In the genomic region with DNA sequence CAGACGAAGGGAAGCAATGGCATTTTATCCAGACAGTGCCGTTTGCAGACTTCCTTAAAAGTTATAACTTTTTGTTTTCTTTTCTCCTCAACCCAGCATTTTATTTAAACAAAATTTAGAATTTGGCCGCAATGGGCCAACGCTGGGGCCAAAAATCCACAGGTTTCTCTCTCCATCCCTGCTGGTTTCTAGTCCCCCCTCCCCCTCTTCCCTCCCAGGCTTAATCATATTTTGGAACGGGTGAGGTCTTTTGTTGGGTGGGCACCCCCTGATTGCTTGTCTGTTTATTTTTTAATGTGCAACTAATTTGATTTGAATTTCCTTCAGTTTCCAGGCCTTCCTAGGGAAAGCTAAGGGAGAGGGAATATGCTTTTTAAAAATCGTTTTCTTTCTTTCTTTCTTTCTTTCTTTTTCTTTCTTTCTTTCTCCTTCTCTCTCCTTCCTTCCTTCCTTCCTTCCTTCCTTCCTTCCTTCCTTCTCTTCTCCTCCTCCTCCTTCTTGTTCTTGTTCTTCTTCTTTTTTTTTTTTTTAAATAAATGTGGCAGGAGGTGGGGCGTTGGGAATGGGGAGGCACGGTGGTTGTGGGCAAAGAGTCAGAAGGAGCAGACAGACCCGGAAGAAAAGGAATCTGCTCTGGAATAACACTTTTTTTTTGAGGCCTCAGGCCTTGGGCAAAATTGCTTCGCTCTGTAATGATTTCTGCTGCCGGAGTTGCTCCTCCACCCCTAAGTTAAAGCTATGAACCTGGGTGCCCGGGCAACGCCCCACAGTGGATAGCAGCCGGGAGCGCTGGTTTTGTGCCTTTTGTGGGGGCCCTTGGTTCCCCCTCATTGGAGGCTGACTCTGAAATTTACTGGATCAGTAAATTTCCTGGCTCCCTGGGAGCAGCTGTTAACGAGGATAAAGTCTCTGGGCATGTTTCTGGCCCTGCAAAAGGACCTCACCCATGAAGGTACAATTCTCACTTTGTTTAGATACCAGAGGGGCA, we compare ENCODE assay signal across 8 cellular contexts. TPM values are rescaled to one million over a fixed set of nuclear protein-coding genes. Genes with fewer than 3 reads are reported as not detected.
A peak's percentile ranks its signal among the peaks of the same experiment; 100 is the strongest.
DNase-seq lines count a peak whose midpoint lies in the region; ATAC-seq, FAIRE-seq and TF ChIP-seq lines count a peak whose summit lies in the region.

No MANE protein-coding gene starts in this region.

- ATAC-seq in CD8-positive, alpha-beta T cell = no peak
- no peak for ATAC-seq in GM12878
- ATAC-seq in HG02970 (IDR thresholded peaks at IDR 0.05; ENCODE audit: low FRiP score, unreplicated experiment) = no peak

- peaks cover 67% of the 10 kb centered on the region for H3K79me2 ChIP-seq in GM12878 (ENCODE audit: control insufficient read depth, insufficient read depth, low read length)

- peaks cover 15% of the 10 kb centered on the region for H3K4me1 ChIP-seq in CD8-positive, alpha-beta T cell (ENCODE audit: insufficient read depth, low read length)
- H3K4me1 ChIP-seq in GM12878 (ENCODE audit: control insufficient read depth, insufficient read depth, low read length) = peaks cover 16% of the 10 kb centered on the region
- peaks cover 50% of the 10 kb centered on the region for H3K4me1 ChIP-seq in suprapubic skin

- peak overlapping the region; percentile 18 for H3K27ac Mint-ChIP-seq in CD8-positive, alpha-beta T cell

- H4K20me1 ChIP-seq in GM12878 (ENCODE audit: control insufficient read depth, insufficient read depth) = no peaks in the 10 kb centered on the region

- peak overlapping the region; percentile 99 for H3K4me3 Mint-ChIP-seq in CD8-positive, alpha-beta T cell

- H3K4me3 ChIP-seq in CD8-positive, alpha-beta T cell (ENCODE audit: low read depth, low read length) = peak overlapping the region; percentile 90
- H3K4me3 ChIP-seq in GM12878 = peak overlapping the region; percentile 91
- peak overlapping the region; percentile 100 for H3K4me3 ChIP-seq in suprapubic skin

- RAD21 ChIA-PET in GM12878 (lab: Charles Lee; ENCODE audit: unreplicated experiment) = interaction anchor here (1.0 to 7.5 kb wide), 15 partner anchors 16 to 291 kb away, joined by 3 to 70 read pairs (median 7); no protein-coding TSS in a partner anchor

- in situ Hi-C loops in GM12878 (cut with MboI) = no loop called here

- peaks cover 40% of the 10 kb centered on the region for H3K4me1 Mint-ChIP-seq in CD8-positive, alpha-beta T cell (ENCODE audit: low read depth)

- H3K9ac ChIP-seq in GM12878 (ENCODE audit: control insufficient read depth, insufficient read depth, low read length) = peak overlapping the region; percentile 95

- H3K4me2 ChIP-seq in GM12878 (ENCODE audit: control insufficient read depth, insufficient read depth) = peak overlapping the region; percentile 72

- no peak for TF ChIP-seq POLR2A in GM12878 (IDR thresholded peaks at IDR 0.05; ENCODE audit: low read depth, low read length)
- TF ChIP-seq POLR2A in suprapubic skin (IDR thresholded peaks at IDR 0.05) = no peak

- no peaks in the 10 kb centered on the region for H3K27me3 ChIP-seq in CD8-positive, alpha-beta T cell (ENCODE audit: insufficient read depth, low read length)
- no peaks in the 10 kb centered on the region for H3K27me3 ChIP-seq in GM12878 (replicated peaks in 1 of 2; ENCODE audit: control insufficient read depth in 2 of 2, insufficient read depth in 2 of 2, low read length in 1 of 2)
- no peaks in the 10 kb centered on the region for H3K27me3 ChIP-seq in suprapubic skin

- 75% methylated on average over 16 of the region's 16 CpGs for WGBS in GM12878 (ENCODE audit: insufficient coverage, insufficient replicate concordance, low lambda C conversion rate, missing lambda C conversion rate)
- 8% methylated on average over 12 of the region's 16 CpGs for WGBS in suprapubic skin

- no peak for DNase-seq in CD8-positive, alpha-beta T cell
- DNase-seq in Kasumi-1 (lab: John Stamatoyannopoulos, UW) = peak; percentile 30 to 43
- no peak for DNase-seq in GM12878 (ENCODE audit: low read depth, low spot score)
- DNase-seq in kidney glomerular epithelial cell (lab: John Stamatoyannopoulos, UW) = peak; percentile 59
- no peak for DNase-seq in suprapubic skin (ENCODE audit: low spot score in 2 of 2)
- no peak for DNase-seq in NCI-H146 treated with DMSO at 0.1 percent for 48 hours (lab: John Stamatoyannopoulos, UW; ENCODE audit: unreplicated experiment)
- no peak for DNase-seq in NCI-H1930 (lab: John Stamatoyannopoulos, UW)

- BruUV-seq in GM12878 (replicated peaks; lab: Mats Ljungman, UMichigan) = TSS peak; percentile 64

- peaks cover 3% of the 10 kb centered on the region for H3K36me3 Mint-ChIP-seq in CD8-positive, alpha-beta T cell

- no peak overlapping the region; the same call in 1 of the 2 replicates for H2AFZ ChIP-seq in GM12878 (ENCODE audit: control insufficient read depth, low read depth, low read length)

- no peak for TF ChIP-seq RAD21 in GM12878 (IDR thresholded peaks at IDR 0.05; ENCODE audit: insufficient read depth, low read depth, low read length)

- TF ChIP-seq EP300 in GM12878 (IDR thresholded peaks at IDR 0.05; ENCODE audit: borderline replicate concordance in 1 of 2, control insufficient read depth in 1 of 2, low read depth in 2 of 2, low read length in 2 of 2) (no peak), suprapubic skin (IDR thresholded peaks at IDR 0.05) (no peak)

- FAIRE-seq in GM12878 (lab: Jason Lieb, UNC) = no peak

- no peaks in the 10 kb centered on the region for H3K36me3 ChIP-seq in CD8-positive, alpha-beta T cell (ENCODE audit: insufficient read depth, low read length)
- H3K36me3 ChIP-seq in GM12878 (ENCODE audit: control insufficient read depth in 2 of 2, insufficient read depth in 2 of 2, low read length in 1 of 2) (no peaks in the 10 kb centered on the region), suprapubic skin (no peaks in the 10 kb centered on the region)

- CTCF ChIA-PET in CD8-positive, alpha-beta T cell (lab: Charles Lee) = interaction anchor here (0.6 to 2.4 kb wide), 6 partner anchors 13 to 420 kb away, joined by 3 to 8 read pairs (median 4); no protein-coding TSS in a partner anchor
- CTCF ChIA-PET in GM12878 (lab: Yijun Ruan, JAX) = interaction anchor here (0.7 to 1.9 kb wide), 14 partner anchors 13 to 302 kb away, joined by 3 to 9 read pairs (median 4); no protein-coding TSS in a partner anchor

- SMC1A ChIA-PET in GM12878 (lab: Charles Lee; ENCODE audit: uncharacterized antibody, unreplicated experiment) = interaction anchor here (0.6 to 7.2 kb wide), 26 partner anchors 10 to 300 kb away, joined by 3 to 110 read pairs (median 4); no protein-coding TSS in a partner anchor

- no peaks in the 10 kb centered on the region for H3K9me3 Mint-ChIP-seq in CD8-positive, alpha-beta T cell

- POLR2A ChIA-PET in CD8-positive, alpha-beta T cell (lab: Charles Lee) = interaction anchor here (1.0 kb wide), 1 partner anchor 98 kb away, joined by 4 read pairs; no protein-coding TSS in a partner anchor
- POLR2A ChIA-PET in GM12878 (lab: Charles Lee) = interaction anchor here (0.6 to 1.7 kb wide), 10 partner anchors 13 to 145 kb away, joined by 3 to 9 read pairs (median 4); no protein-coding TSS in a partner anchor

- TF ChIP-seq CTCF in CD8-positive, alpha-beta T cell (IDR thresholded peaks at IDR 0.05) = no peak
- TF ChIP-seq CTCF in GM12878 (IDR thresholded peaks at IDR 0.05 in 2 of 3, conservative IDR thresholded peaks at IDR 0.05 in 1 of 3; ENCODE audit: control insufficient read depth in 2 of 3, extremely low read depth in 1 of 3, insufficient read depth in 1 of 3, low read depth in 3 of 3, low read length in 3 of 3) (no peak), suprapubic skin (IDR thresholded peaks at IDR 0.05) (no peak)

- intact Hi-C loops in CD8-positive, alpha-beta T cell (cut with DNase I, micrococcal nuclease) = loop anchor here (5.0 kb wide), 2 partner anchors 711 to 1684 kb away; partner anchors contain the start of genes ECT2 (in 1 of the 2) and SKIL (in 1 of the 2)
- intact Hi-C loops in GM12878 (cut with micrococcal nuclease; ENCODE audit: unreplicated experiment) = loop anchor here (5.0 kb wide), 1 partner anchor 91 kb away; no protein-coding TSS in a partner anchor

- H3K9me3 ChIP-seq in CD8-positive, alpha-beta T cell (ENCODE audit: low read length) = no peaks in the 10 kb centered on the region
- no peaks in the 10 kb centered on the region for H3K9me3 ChIP-seq in GM12878 (replicated peaks; ENCODE audit: control insufficient read depth, insufficient read depth, low read length)
- no peaks in the 10 kb centered on the region for H3K9me3 ChIP-seq in suprapubic skin

- no peaks in the 10 kb centered on the region for H3K27me3 Mint-ChIP-seq in CD8-positive, alpha-beta T cell (ENCODE audit: low read depth)

- H3K27ac ChIP-seq in CD8-positive, alpha-beta T cell (ENCODE audit: low read depth, low read length) = no peak overlapping the region
- H3K27ac ChIP-seq in GM12878 (ENCODE audit: control insufficient read depth, insufficient read depth) (peak overlapping the region; percentile 93), suprapubic skin (peak overlapping the region; percentile 100)

TF ChIP-seq in GM12878, 131 proteins besides CTCF, POLR2A, EP300 and RAD21 (continues in another document):
- TF ChIP-seq RELA (IDR thresholded peaks at IDR 0.05; ENCODE audit: borderline replicate concordance, partially characterized antibody) = no peak
- TF ChIP-seq HDAC6 (IDR thresholded peaks at IDR 0.05; ENCODE audit: unreplicated experiment) = no peak
- TF ChIP-seq IKZF2 (IDR thresholded peaks at IDR 0.05) = peak in 1 of 2 experiments; percentile 26; a peak in 2 of 4 replicates
- TF ChIP-seq RBBP5 (conservative IDR thresholded peaks at IDR 0.05) = no peak
- TF ChIP-seq SMAD1 (IDR thresholded peaks at IDR 0.05; ENCODE audit: low read depth, partially characterized antibody) = no peak
- TF ChIP-seq SMC3 (IDR thresholded peaks at IDR 0.05; ENCODE audit: borderline replicate concordance, low read length) = no peak
- TF ChIP-seq NBN (IDR thresholded peaks at IDR 0.05) = no peak

RNA-seq across cellular contexts. Expression of gene FNDC3B, which starts 1.9 kb away (rescaled TPM):
- 10 to 100 TPM; 13.2 to 14.4 TPM for total RNA-seq in CD8-positive, alpha-beta T cell
- 505 and 506 TPM in 2 replicates for total RNA-seq in GM12878 (2013; cell fraction: nucleolus; rRNA removed)
- total RNA-seq in GM12878 (2014; rRNA removed) (30.2 and 34.9 TPM in 2 replicates), GM12878 (2014; rRNA removed; fragmentation: Illumina TruSeq; extraction: Trizol) (29.0 and 32.3 TPM in 2 replicates), GM12878 (2021) (35.0 and 35.8 TPM in 2 replicates), suprapubic skin (10 to 100 TPM; 23.9 to 61.9 (median 37.0) TPM)
- 13.0 TPM for polyA plus RNA-seq in GM12878 (2011; ENCODE audit: low read depth)
- polyA plus RNA-seq in GM12878 (2011; rRNA removed) (6.3 and 9.1 TPM in 2 replicates), GM12878 (2014; fragmentation: Illumina TruSeq; extraction: Trizol) (15.0 and 26.0 TPM in 2 replicates), GM12878 (2014; fragmentation: Nextera tagmentation; extraction: Ambion mirVana) (10 to 100 TPM in 1 of 2 experiments, 1 to 10 TPM in 1; 7.9 to 11.9 TPM), GM12878 (2014; rRNA removed) (8.2 and 9.9 TPM in 2 replicates), GM12878 (2016; fragmentation: Nextera tagmentation; extraction: Ambion mirVana) (10 to 100 TPM; 21.9 to 23.8 TPM)
- 4.2 and 6.0 TPM in 2 replicates for polyA plus RNA-seq in GM12878 (2011; cell fraction: cytosol; rRNA removed)
- polyA plus RNA-seq in GM12878 (2011; cell fraction: nucleus; rRNA removed) = 17.9 and 21.3 TPM in 2 replicates
- polyA plus RNA-seq in GM12878 (2012) = 8.1 and 10.2 TPM in 2 replicates
- 44.1 and 62.3 TPM in 2 replicates for polyA minus RNA-seq in GM12878 (2011; rRNA and poly(A)+ RNA removed)
- 4.1 and 4.2 TPM in 2 replicates for polyA minus RNA-seq in GM12878 (2011; cell fraction: cytosol; rRNA and poly(A)+ RNA removed)
- polyA minus RNA-seq in GM12878 (2011; cell fraction: nucleus; rRNA and poly(A)+ RNA removed) = 63.8 and 111 TPM in 2 replicates

Comparison
In these comparisons a context has a peak if more than half of its experiments do, and no peak if none do; other contexts are left out.
1. DNase-seq: peak in Kasumi-1 (2 of 2) and kidney glomerular epithelial cell (single experiment); none in CD8-positive, alpha-beta T cell (0 of 7), GM12878 (single experiment), suprapubic skin (0 of 2), NCI-H146 treated with DMSO at 0.1 percent for 48 hours (single experiment) and NCI-H1930 (0 of 2).
2. Peak in every context shown above with its lines, with median percentiles within 50 percentile points of each other: H3K4me3 ChIP-seq.